10 cellular contexts compared by ENCODE assay signal in genomic region chr11:74443071-74443864, GRCh38. TPM values are rescaled to one million over a fixed set of nuclear protein-coding genes. Genes with fewer than 3 reads are reported as not detected.
DNase-seq lines count a peak whose midpoint lies in the region; ATAC-seq lines count a peak whose summit lies in the region.
"Had no signal": no experiment of that assay in that cellular context is flagged by ENCODE, and none has a peak within 500 bp of the region (broad histone marks: within the 10 kb centered on the region; RNA-seq: fewer than 3 reads in every experiment).

No MANE protein-coding gene starts in this region.

- DNase-seq in DMS79 (lab: John Stamatoyannopoulos, UW) (peak; percentile 93), NCI-H2196 treated with DMSO at 0.1 percent for 48 hours (lab: John Stamatoyannopoulos, UW; ENCODE audit: unreplicated experiment) (peak; percentile 72), cerebellum (ENCODE audit: low spot score) (peak; percentile 65), mucosa of gallbladder (ENCODE audit: low spot score) (peak; percentile 53), activated gamma-delta T cell (lab: John Stamatoyannopoulos, UW) (no peak), NAMALWA (ENCODE audit: low spot score) (no peak), ACHN (no peak)
- DNase-seq: activated CD4-positive, alpha-beta T cell treated with anti-CD3 and anti-CD28 coated beads, Interleukin-2, amount 10 ng/mL, durations not matched to agents 7 days and 5 days; heart right ventricle had no signal

- ATAC-seq in HG03520 (IDR thresholded peaks at IDR 0.05; ENCODE audit: unreplicated experiment), result no peak

- in situ Hi-C loops in ACHN (cut with HindIII; ENCODE audit: low pct_ligation_motif_present, low pct_unique_long_range_greater_than_20kb, low sequenced_read_pairs), result no loop called here

RNA-seq across cellular contexts. Expression of gene KCNE3, which starts 24.1 kb away (rescaled TPM):
- total RNA-seq in cerebellum, result 1.5 TPM
- 71.8 TPM for total RNA-seq in mucosa of gallbladder
- total RNA-seq: activated CD4-positive, alpha-beta T cell treated with anti-CD3 and anti-CD28 coated beads, Interleukin-2, amount 10 ng/mL, durations not matched to agents 7 days and 5 days had no signal

RNA-seq across cellular contexts. Expression of gene PGM2L1, which starts 45.0 kb away (rescaled TPM):
- total RNA-seq in cerebellum, result 72.8 TPM
- total RNA-seq in mucosa of gallbladder, result 14.0 TPM

RNA-seq across cellular contexts. Expression of gene LIPT2, which starts 50.3 kb away (rescaled TPM):
- total RNA-seq in cerebellum (2.7 TPM), mucosa of gallbladder (8.0 TPM)

Comparison
In these comparisons a context has a peak if more than half of its experiments do, and no peak if none do; other contexts are left out.
1. DNase-seq: peak in DMS79 (single experiment), NCI-H2196 treated with DMSO at 0.1 percent for 48 hours (single experiment), cerebellum (single experiment) and mucosa of gallbladder (single experiment); none in activated gamma-delta T cell (single experiment), NAMALWA (single experiment) and ACHN (single experiment).
2. RNA of gene KCNE3, which starts 24.1 kb away (total RNA-seq): 71.8 TPM in mucosa of gallbladder (single experiment); 1.5 TPM in cerebellum (single experiment); every median in the first group is over 10 times any median in the second.